ENCODE assay signal across 18 cellular contexts in the genomic region with DNA sequence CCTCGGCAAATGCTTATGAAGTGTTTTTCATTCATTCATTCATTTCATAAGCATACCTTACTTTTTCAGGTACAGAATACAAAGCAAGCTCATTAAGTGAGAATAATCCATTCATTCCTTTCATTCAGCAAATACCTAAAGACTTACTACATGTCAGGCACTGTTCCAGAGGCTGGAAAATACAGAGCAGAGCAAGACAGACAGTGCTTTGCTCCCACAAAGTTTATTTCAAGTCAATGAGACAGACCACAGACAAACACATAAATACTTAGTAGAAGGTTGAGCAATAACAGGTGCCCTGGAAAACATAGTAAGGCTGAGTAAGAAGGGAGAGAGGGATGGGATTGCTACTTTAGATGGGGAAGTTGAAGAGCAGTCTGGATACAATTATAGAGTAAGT.
DNase-seq lines count a peak whose midpoint lies in the region; FAIRE-seq and TF ChIP-seq lines count a peak whose summit lies in the region.
"Had no signal": no experiment of that assay in that cellular context is flagged by ENCODE, and none has a peak within 500 bp of the region (broad histone marks: within the 10 kb centered on the region; RNA-seq: fewer than 3 reads in every experiment).

No MANE protein-coding gene starts in this region.

- peaks cover 2% of the 10 kb centered on the region for H3K27me3 Mint-ChIP-seq in astrocyte (ENCODE audit: low read depth, unreplicated experiment)

- no peaks in the 10 kb centered on the region for H3K9me3 ChIP-seq in astrocyte (ENCODE audit: insufficient read depth, low read depth, low read length)
- H3K9me3 ChIP-seq: gastrocnemius medialis, ovary had no signal

- no peak overlapping the region for H3K27ac ChIP-seq in astrocyte (ENCODE audit: low read depth, low read length)
- H3K27ac ChIP-seq: gastrocnemius medialis, KMS-11, ovary had no signal

- no peak overlapping the region for H3K9ac ChIP-seq in astrocyte (ENCODE audit: low read length)
- H3K9ac ChIP-seq: KMS-11 had no signal

- H3K27me3 ChIP-seq in astrocyte (ENCODE audit: insufficient read depth, low read length) = no peaks in the 10 kb centered on the region
- H3K27me3 ChIP-seq: gastrocnemius medialis, ovary had no signal

- H3K9me3 Mint-ChIP-seq in astrocyte (ENCODE audit: unreplicated experiment) = no peaks in the 10 kb centered on the region
- H3K9me3 Mint-ChIP-seq: activated T-helper 2 cell treated with anti-CD3 and anti-CD28 coated beads, Interferon-gamma antibody, Interleukin-2, Interleukin-4, amounts not matched to agents 10 μg/mL and 5 μg/mL and 100 μg/mL, durations not matched to agents 14 hours and 24 hours and 36 hours; CD8-positive, alpha-beta T cell; stimulated activated naive CD8-positive, alpha-beta T cell treated with anti-CD3 and anti-CD28 coated beads, Interleukin-15, amount 100 ng/mL, for 72 hours had no signal

- no peaks in the 10 kb centered on the region for H3K36me3 Mint-ChIP-seq in astrocyte (ENCODE audit: low read depth, unreplicated experiment)
- H3K36me3 Mint-ChIP-seq: CD8-positive, alpha-beta T cell had no signal

- H3K4me3 ChIP-seq in astrocyte (ENCODE audit: insufficient read depth, low read depth, low read length) = no peak overlapping the region
- no peak overlapping the region for H3K4me3 ChIP-seq in fibroblast of the aortic adventitia (ENCODE audit: low read depth, low read length)
- H3K4me3 ChIP-seq in skeletal muscle cell (ENCODE audit: low read depth, low read length) = no peak overlapping the region
- H3K4me3 ChIP-seq: gastrocnemius medialis, ovary had no signal

- no peak overlapping the region for H3K27ac Mint-ChIP-seq in astrocyte (ENCODE audit: unreplicated experiment)
- H3K27ac Mint-ChIP-seq: activated CD8-positive, alpha-beta T cell treated with anti-CD3 and anti-CD28 coated beads, Interleukin-2, amount 10 ng/mL, durations not matched to agents 7 days and 5 days; activated T-helper 2 cell treated with anti-CD3 and anti-CD28 coated beads, Interferon-gamma antibody, Interleukin-2, Interleukin-4, amounts not matched to agents 10 μg/mL and 5 μg/mL and 100 μg/mL, durations not matched to agents 14 hours and 24 hours and 36 hours; CD8-positive, alpha-beta T cell; stimulated activated naive CD8-positive, alpha-beta T cell treated with anti-CD3 and anti-CD28 coated beads, Interleukin-15, amount 100 ng/mL, for 72 hours had no signal

- TF ChIP-seq CTCF in astrocyte (IDR thresholded peaks at IDR 0.05; ENCODE audit: insufficient read depth, low read depth, low read length) = no peak
- no peak for TF ChIP-seq CTCF in fibroblast of the aortic adventitia (IDR thresholded peaks at IDR 0.05; ENCODE audit: insufficient read depth, low read length)

- H3K4me2 ChIP-seq in astrocyte (ENCODE audit: low read length) = no peak overlapping the region
- H3K4me2 ChIP-seq: KMS-11 had no signal

- FAIRE-seq in astrocyte (lab: Jason Lieb, UNC) = no peak

- no peaks in the 10 kb centered on the region for H3K79me2 ChIP-seq in astrocyte (ENCODE audit: insufficient read depth, low read length)

- no peak overlapping the region for H3K4me3 Mint-ChIP-seq in astrocyte (ENCODE audit: unreplicated experiment)
- H3K4me3 Mint-ChIP-seq: activated CD8-positive, alpha-beta T cell treated with anti-CD3 and anti-CD28 coated beads, Interleukin-2, amount 10 ng/mL, durations not matched to agents 7 days and 5 days; CD8-positive, alpha-beta T cell; stimulated activated naive CD8-positive, alpha-beta T cell treated with anti-CD3 and anti-CD28 coated beads, Interleukin-15, amount 100 ng/mL, for 72 hours had no signal

- H2AFZ ChIP-seq in astrocyte (ENCODE audit: low read depth, low read length) = no peak overlapping the region

- no peaks in the 10 kb centered on the region for H3K36me3 ChIP-seq in astrocyte (ENCODE audit: insufficient read depth, low read length)
- H3K36me3 ChIP-seq: gastrocnemius medialis, ovary had no signal

- H3K4me1 ChIP-seq in astrocyte (ENCODE audit: insufficient read depth, low read length) = no peaks in the 10 kb centered on the region
- H3K4me1 ChIP-seq: gastrocnemius medialis had no signal

- no peaks in the 10 kb centered on the region for H3K4me1 Mint-ChIP-seq in astrocyte (ENCODE audit: low read depth, unreplicated experiment)
- H3K4me1 Mint-ChIP-seq: stimulated activated naive CD8-positive, alpha-beta T cell treated with anti-CD3 and anti-CD28 coated beads, Interleukin-15, amount 100 ng/mL, for 72 hours had no signal

- peak; percentile 57 for DNase-seq in H4 (ENCODE audit: low spot score)
- DNase-seq in astrocyte (ENCODE audit: low read depth) = peak; percentile 89
- DNase-seq in fibroblast of the aortic adventitia (ENCODE audit: low read depth) = peak; percentile 58
- peak; percentile 40 for DNase-seq in skeletal muscle cell (ENCODE audit: low read depth)
- DNase-seq in ureter (ENCODE audit: low spot score) = no peak
- DNase-seq in NCI-H2081 treated with DMSO at 0.1 percent for 48 hours (lab: John Stamatoyannopoulos, UW) = no peak
- no peak for DNase-seq in central memory CD4-positive, alpha-beta T cell
- DNase-seq in DMS153 treated with DMSO at 0.1 percent for 48 hours (lab: John Stamatoyannopoulos, UW; ENCODE audit: unreplicated experiment) = no peak
- DNase-seq: activated CD8-positive, alpha-beta T cell treated with anti-CD3 and anti-CD28 coated beads, Interleukin-2, amount 10 ng/mL, durations not matched to agents 7 days and 5 days; amygdala; CD8-positive, alpha-beta T cell; gastrocnemius medialis; midbrain; NCI-H1694; ovary; stimulated activated naive CD8-positive, alpha-beta T cell treated with anti-CD3 and anti-CD28 coated beads, Interleukin-15, amount 100 ng/mL, for 72 hours had no signal

- H4K20me1 ChIP-seq in astrocyte (ENCODE audit: insufficient read depth, low read length) = no peaks in the 10 kb centered on the region

Comparison
In these comparisons a context has a peak if more than half of its experiments do, and no peak if none do; other contexts are left out.
1. DNase-seq: peak in H4 (single experiment), astrocyte (single experiment), fibroblast of the aortic adventitia (single experiment) and skeletal muscle cell (single experiment); none in ureter (single experiment), NCI-H2081 treated with DMSO at 0.1 percent for 48 hours (single experiment), central memory CD4-positive, alpha-beta T cell (single experiment) and DMS153 treated with DMSO at 0.1 percent for 48 hours (single experiment).